Comparison of ENCODE assay signal across 1 cellular context in the genomic region with DNA sequence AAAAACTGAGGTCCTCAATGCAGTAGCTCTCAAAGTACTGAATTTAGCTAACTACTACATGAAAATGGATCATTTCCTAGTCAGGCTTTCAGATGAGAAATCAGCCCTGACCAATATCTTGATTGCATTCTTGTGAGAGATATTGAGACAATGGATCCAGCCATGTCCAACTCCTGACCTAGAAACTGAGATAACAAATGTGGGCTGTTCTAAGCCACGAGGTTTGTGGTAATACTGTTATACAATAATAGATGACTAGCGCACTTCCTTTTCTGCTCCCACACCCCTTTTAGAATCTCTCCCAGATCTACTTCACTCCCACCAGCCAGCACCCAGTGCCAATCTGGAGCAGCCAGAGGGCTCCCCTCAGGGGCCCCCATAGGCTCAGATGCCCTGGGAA.
TF ChIP-seq lines count a peak whose summit lies in the region.

No MANE protein-coding gene starts in this region.

TF ChIP-seq in GM12878, 131 proteins besides CTCF, POLR2A, EP300 and RAD21 (continued from another document):
- no peak for TF ChIP-seq BCLAF1 (IDR thresholded peaks at IDR 0.05)
- TF ChIP-seq GABPA (IDR thresholded peaks at IDR 0.05; ENCODE audit: low read depth) = no peak
- no peak for TF ChIP-seq TAF1 (IDR thresholded peaks at IDR 0.05; ENCODE audit: borderline replicate concordance, low read depth, low read length)
- TF ChIP-seq EGR1 (IDR thresholded peaks at IDR 0.05; ENCODE audit: borderline replicate concordance in 1 of 2, low read depth in 2 of 2, low read length in 2 of 2) = no peak
